34 cellular contexts compared by ENCODE assay signal in genomic region chr3:138771585-138771984, GRCh38.
"Had no signal": no experiment of that assay in that cellular context is flagged by ENCODE, and none has a peak within 500 bp of the region (broad histone marks: within the 10 kb centered on the region; RNA-seq: fewer than 3 reads in every experiment).

No MANE protein-coding gene starts in this region.

- DNase-seq: Karpas-422, Kasumi-1, MG63, MM.1S, MV-4-11, NCI-H1048, NCI-H1092, NCI-H1092 treated with DMSO at 0.1 percent for 48 hours, NCI-H1105, NCI-H1105 treated with DMSO at 0.1 percent for 48 hours, NCI-H1417, NCI-H1417 treated with DMSO at 0.1 percent for 48 hours, NCI-H1436, NCI-H1436 treated with DMSO at 0.1 percent for 48 hours, NCI-H146, NCI-H1694, NCI-H1694 treated with DMSO at 0.1 percent for 48 hours, NCI-H187, NCI-H187 treated with DMSO at 0.1 percent for 48 hours, NCI-H1930, NCI-H2029, NCI-H2029 treated with DMSO at 0.1 percent for 48 hours, NCI-H2081, NCI-H2081 treated with DMSO at 0.1 percent for 48 hours, NCI-H2107, NCI-H2171, NCI-H2171 treated with DMSO at 0.1 percent for 48 hours, NCI-H2227 treated with DMSO at 0.1 percent for 48 hours, NCI-H226, NCI-H345, NCI-H446, NCI-H446 treated with DMSO at 0.1 percent for 48 hours, NCI-H510A had no signal

- H3K27me3 ChIP-seq: MG63 had no signal

- H3K4me3 ChIP-seq: MG63 had no signal

- H3K27ac ChIP-seq: KMS-11 had no signal

- H3K9ac ChIP-seq: KMS-11 had no signal

- H3K4me2 ChIP-seq: KMS-11 had no signal
